1 cellular context compared by ENCODE assay signal in genomic region chr18:36492604-36493329, GRCh38.
A peak's percentile ranks its signal among the peaks of the same experiment; 100 is the strongest.
TF ChIP-seq lines count a peak whose summit lies in the region.

No MANE protein-coding gene starts in this region.

TF ChIP-seq in GM12878, 131 proteins besides CTCF, POLR2A, EP300 and RAD21:
- peak in 1 of 2 experiments; percentile 25; a peak in 1 of 4 replicates for TF ChIP-seq BHLHE40 (IDR thresholded peaks at IDR 0.05; ENCODE audit: borderline replicate concordance in 1 of 2, low read depth in 2 of 2, low read length in 1 of 2)
- TF ChIP-seq SREBF2 (IDR thresholded peaks at IDR 0.05; ENCODE audit: low read length) = no peak
- TF ChIP-seq MLLT1 (IDR thresholded peaks at IDR 0.05) = no peak
- TF ChIP-seq BCL3 (IDR thresholded peaks at IDR 0.05; ENCODE audit: borderline replicate concordance, insufficient read depth, low read depth, low read length, poor library complexity, severe bottlenecking) = no peak
- TF ChIP-seq CBX5 (IDR thresholded peaks at IDR 0.05; ENCODE audit: low read depth) = no peak
- no peak for TF ChIP-seq GATAD2B (conservative IDR thresholded peaks at IDR 0.05; ENCODE audit: low read depth)
- TF ChIP-seq MEF2B (IDR thresholded peaks at IDR 0.05; ENCODE audit: partially characterized antibody, poor library complexity, severe bottlenecking) = no peak
- no peak for TF ChIP-seq PAX8 (IDR thresholded peaks at IDR 0.05)
- TF ChIP-seq RUNX3 (IDR thresholded peaks at IDR 0.05; ENCODE audit: low read length) = no peak
